15 cellular contexts compared by ENCODE assay signal in genomic region chr4:159366966-159367365, GRCh38.
DNase-seq lines count a peak whose midpoint lies in the region; ATAC-seq, FAIRE-seq and TF ChIP-seq lines count a peak whose summit lies in the region.
"Had no signal": no experiment of that assay in that cellular context is flagged by ENCODE, and none has a peak within 500 bp of the region (broad histone marks: within the 10 kb centered on the region; RNA-seq: fewer than 3 reads in every experiment).

No MANE protein-coding gene starts in this region.

- no peaks in the 10 kb centered on the region for H3K9me1 ChIP-seq in keratinocyte (ENCODE audit: control insufficient read depth, extremely low read depth, insufficient read depth, low read length)

- no peak for TF ChIP-seq POLR2A in HCT116 (IDR thresholded peaks at IDR 0.05; ENCODE audit: borderline replicate concordance, extremely low read depth, insufficient read depth, insufficient read length)
- no peak for TF ChIP-seq POLR2A in body of pancreas (IDR thresholded peaks at IDR 0.05)

- H3K27me3 ChIP-seq in HCT116 (ENCODE audit: insufficient read depth, low read length) (no peaks in the 10 kb centered on the region), WERI-Rb-1 (ENCODE audit: insufficient read depth, low read depth, severe bottlenecking) (no peaks in the 10 kb centered on the region), keratinocyte (ENCODE audit: control insufficient read depth, extremely low read depth, insufficient read depth, low read length) (no peaks in the 10 kb centered on the region), body of pancreas (no peaks in the 10 kb centered on the region)
- H3K27me3 ChIP-seq: sigmoid colon had no signal

- H3K79me2 ChIP-seq in HCT116 (ENCODE audit: insufficient read depth, low read length) (no peaks in the 10 kb centered on the region), keratinocyte (ENCODE audit: control insufficient read depth, insufficient read depth, low read length) (no peaks in the 10 kb centered on the region)

- H3K9ac ChIP-seq in HCT116 (ENCODE audit: low read length) (no peak overlapping the region), keratinocyte (ENCODE audit: control insufficient read depth, extremely low read depth, insufficient read depth, low read length) (no peak overlapping the region)

- H3K27ac ChIP-seq in HCT116 (ENCODE audit: low read depth, low read length): no peak overlapping the region
- peak overlapping the region; percentile 15 for H3K27ac ChIP-seq in WERI-Rb-1
- peak overlapping the region; percentile 24 for H3K27ac ChIP-seq in keratinocyte (ENCODE audit: control insufficient read depth, insufficient read depth, low read length)
- H3K27ac ChIP-seq in body of pancreas: no peak overlapping the region
- H3K27ac ChIP-seq: sigmoid colon had no signal

- TF ChIP-seq RAD21 in HCT116 (IDR thresholded peaks at IDR 0.05; ENCODE audit: low read depth): no peak

- in situ Hi-C loops in ACHN (cut with HindIII; ENCODE audit: low pct_ligation_motif_present, low pct_unique_long_range_greater_than_20kb, low sequenced_read_pairs): no loop called here

- H3K9me3 ChIP-seq in HCT116 (ENCODE audit: control insufficient read depth in 1 of 2, insufficient read depth in 1 of 2, low read depth in 1 of 2, low read length in 2 of 2) (no peaks in the 10 kb centered on the region), WERI-Rb-1 (ENCODE audit: severe bottlenecking) (peaks cover 3% of the 10 kb centered on the region), keratinocyte (ENCODE audit: control insufficient read depth, low read depth, low read length) (no peaks in the 10 kb centered on the region), body of pancreas (peaks cover 0 to 6% (median 0%) of the 10 kb centered on the region in 3 donors)
- H3K9me3 ChIP-seq: sigmoid colon had no signal

- 40 to 44% methylated on average over 4 of the region's 4 CpGs for WGBS in body of pancreas, 2 donors

- H2AFZ ChIP-seq in HCT116 (ENCODE audit: low read depth, low read length, poor library complexity, severe bottlenecking) (no peak overlapping the region), keratinocyte (ENCODE audit: control insufficient read depth, low read length) (peak overlapping the region; percentile 60)

- H3K9me2 ChIP-seq in HCT116 (ENCODE audit: insufficient read depth): no peaks in the 10 kb centered on the region

- H3K36me3 ChIP-seq in HCT116 (ENCODE audit: control insufficient read depth in 1 of 2, insufficient read depth in 2 of 2, low read length in 2 of 2): no peaks in the 10 kb centered on the region
- no peaks in the 10 kb centered on the region for H3K36me3 ChIP-seq in WERI-Rb-1
- no peaks in the 10 kb centered on the region for H3K36me3 ChIP-seq in keratinocyte (ENCODE audit: control insufficient read depth in 2 of 2, extremely low read depth in 1 of 2, insufficient read depth in 2 of 2, low read length in 2 of 2)
- H3K36me3 ChIP-seq in body of pancreas (replicated peaks in 1 of 2; ENCODE audit: insufficient read depth in 1 of 2, low read depth in 2 of 2): no peaks in the 10 kb centered on the region
- H3K36me3 ChIP-seq: sigmoid colon had no signal

- DNase-seq in A172 (ENCODE audit: low spot score) (peak; percentile 74), HCT116 (ENCODE audit: low read depth, low spot score) (no peak), WERI-Rb-1 (no peak), keratinocyte (ENCODE audit: low read depth, low spot score) (no peak), body of pancreas (no peak), ACHN (no peak)
- DNase-seq in stimulated activated CD4-positive, alpha-beta T cell treated with anti-CD3 and anti-CD28 coated beads, Interleukin-4, amount 100 ng/mL, for 24 hours: no peak
- DNase-seq: activated CD4-positive, alpha-beta T cell treated with anti-CD3 and anti-CD28 coated beads, Interleukin-2, amount 50 U/mL, for 4 hours; activated T-cell treated with anti-CD3 and anti-CD28 coated beads, Interleukin-2, amount 50 U/mL, for 24 hours; GF-D8; NCI-H1092 treated with DMSO at 0.1 percent for 48 hours; sigmoid colon had no signal

- H3K4me2 ChIP-seq in HCT116 (ENCODE audit: low read length) (peak overlapping the region; percentile 28), keratinocyte (ENCODE audit: control insufficient read depth, extremely low read depth, insufficient read depth, low read depth, low read length) (peak overlapping the region; percentile 59)

- ATAC-seq in HCT116 (no peak), body of pancreas (no peak), GM21786 (IDR thresholded peaks at IDR 0.05; ENCODE audit: unreplicated experiment) (no peak)
- ATAC-seq: stimulated activated effector memory CD8-positive, alpha-beta T cell treated with anti-CD3 and anti-CD28 coated beads, Interleukin-12 subunit alpha, Interleukin-12 subunit beta, amount 100 ng/mL, for 72 hours had no signal

- FAIRE-seq in keratinocyte (lab: Jason Lieb, UNC): peak; percentile 88
- FAIRE-seq: frontal cortex had no signal

- CTCF ChIA-PET in HCT116 (lab: Charles Lee): no interaction called here

- peaks cover 0 to 18% of the 10 kb centered on the region in 2 experiments; a peak in 2 of 4 replicates for H3K4me1 ChIP-seq in HCT116 (ENCODE audit: control insufficient read depth in 1 of 2, insufficient read depth in 2 of 2, low read length in 2 of 2)
- H3K4me1 ChIP-seq in keratinocyte (ENCODE audit: control insufficient read depth, extremely low read depth, insufficient read depth, low read length): peaks cover 21% of the 10 kb centered on the region
- H3K4me1 ChIP-seq in body of pancreas: no peaks in the 10 kb centered on the region
- H3K4me1 ChIP-seq: sigmoid colon had no signal

- intact Hi-C loops in HCT116 (cut with micrococcal nuclease) (no loop called here), body of pancreas (cut with DNase I) (no loop called here)

- no TSS peak for BruUV-seq in HCT116 (replicated peaks; lab: Mats Ljungman, UMichigan)

- H4K20me1 ChIP-seq in HCT116 (ENCODE audit: insufficient read depth) (no peaks in the 10 kb centered on the region), keratinocyte (ENCODE audit: control insufficient read depth, extremely low read depth, insufficient read depth, low read length) (no peaks in the 10 kb centered on the region)

- RAD21 ChIA-PET in HCT116 (lab: Charles Lee; ENCODE audit: low non-redundant PET in 1 of 2, low total read pairs in 2 of 2, uncharacterized antibody in 2 of 2, unreplicated experiment in 2 of 2): no interaction called here

- POLR2A ChIA-PET in HCT116 (lab: Charles Lee): no interaction called here

- H3K4me3 ChIP-seq in HCT116 (replicated peaks in 1 of 2; ENCODE audit: low read depth in 1 of 2, low read length in 2 of 2) (no peak overlapping the region), WERI-Rb-1 (ENCODE audit: low read depth, low read length) (peak overlapping the region; percentile 6; the same call in 1 of the 2 replicates), keratinocyte (ENCODE audit: control insufficient read depth in 2 of 3, extremely low read depth in 1 of 3, insufficient read depth in 2 of 3, low read depth in 1 of 3, low read length in 3 of 3) (peak overlapping the region in 2 of 3 experiments; percentile 9 to 15), body of pancreas (no peak overlapping the region)
- H3K4me3 ChIP-seq: sigmoid colon had no signal

- dilution Hi-C loops in keratinocyte (cut with MboI; ENCODE audit: extremely low pct_ligation_motif_present, low sequenced_read_pairs): no loop called here

- no peak for TF ChIP-seq CTCF in HCT116 (IDR thresholded peaks at IDR 0.05 in 2 of 3, conservative IDR thresholded peaks at IDR 0.05 in 1 of 3; ENCODE audit: borderline replicate concordance in 1 of 3, insufficient read depth in 1 of 3, low read depth in 2 of 3, low read length in 2 of 3)
- TF ChIP-seq CTCF in WERI-Rb-1 (IDR thresholded peaks at IDR 0.05; ENCODE audit: low read depth, low read length): no peak
- no peak for TF ChIP-seq CTCF in keratinocyte (optimal IDR thresholded peaks at IDR 0.05 in 1 of 3, IDR thresholded peaks at IDR 0.05 in 1 of 3, conservative IDR thresholded peaks at IDR 0.05 in 1 of 3; ENCODE audit: extremely low read depth in 1 of 3, insufficient read depth in 2 of 3, low read length in 3 of 3)
- TF ChIP-seq CTCF in body of pancreas (IDR thresholded peaks at IDR 0.05): no peak

TF ChIP-seq in HCT116, 20 proteins besides CTCF, POLR2A, EP300 and RAD21 (continues in another document):
- TF ChIP-seq FOSL1 (IDR thresholded peaks at IDR 0.05; ENCODE audit: low read depth) (no peak), EGR1 (IDR thresholded peaks at IDR 0.05; ENCODE audit: low read depth) (no peak), ZBTB33 (IDR thresholded peaks at IDR 0.05; ENCODE audit: extremely low read depth, insufficient replicate concordance, low read length) (no peak), MAX (IDR thresholded peaks at IDR 0.05) (no peak), TCF7L2 (IDR thresholded peaks at IDR 0.05; ENCODE audit: borderline replicate concordance, extremely low read depth, insufficient read depth, insufficient read length) (no peak), YY1 (IDR thresholded peaks at IDR 0.05; ENCODE audit: extremely low read depth, insufficient replicate concordance, low read depth, low read length) (no peak), JUND (IDR thresholded peaks at IDR 0.05) (no peak), SRF (IDR thresholded peaks at IDR 0.05; ENCODE audit: low read depth) (no peak), EZH2 (IDR thresholded peaks at IDR 0.05) (no peak), CBX3 (IDR thresholded peaks at IDR 0.05; ENCODE audit: low read depth) (no peak), POLR2AphosphoS5 (IDR thresholded peaks at IDR 0.05; ENCODE audit: low read depth, low read length) (no peak), CEBPB (IDR thresholded peaks at IDR 0.05; ENCODE audit: low read depth) (no peak), EZH2phosphoT487 (IDR thresholded peaks at IDR 0.05; ENCODE audit: borderline replicate concordance) (no peak)

Comparison
In these comparisons a context has a peak if more than half of its experiments do, and no peak if none do; other contexts are left out.
1. H3K27ac ChIP-seq: peak in WERI-Rb-1 (single experiment) and keratinocyte (single experiment); none in HCT116 (single experiment) and body of pancreas (0 of 4).
2. H3K4me3 ChIP-seq: peak in WERI-Rb-1 (single experiment) and keratinocyte (2 of 3); none in HCT116 (0 of 2) and body of pancreas (0 of 2).